In the genomic region with DNA sequence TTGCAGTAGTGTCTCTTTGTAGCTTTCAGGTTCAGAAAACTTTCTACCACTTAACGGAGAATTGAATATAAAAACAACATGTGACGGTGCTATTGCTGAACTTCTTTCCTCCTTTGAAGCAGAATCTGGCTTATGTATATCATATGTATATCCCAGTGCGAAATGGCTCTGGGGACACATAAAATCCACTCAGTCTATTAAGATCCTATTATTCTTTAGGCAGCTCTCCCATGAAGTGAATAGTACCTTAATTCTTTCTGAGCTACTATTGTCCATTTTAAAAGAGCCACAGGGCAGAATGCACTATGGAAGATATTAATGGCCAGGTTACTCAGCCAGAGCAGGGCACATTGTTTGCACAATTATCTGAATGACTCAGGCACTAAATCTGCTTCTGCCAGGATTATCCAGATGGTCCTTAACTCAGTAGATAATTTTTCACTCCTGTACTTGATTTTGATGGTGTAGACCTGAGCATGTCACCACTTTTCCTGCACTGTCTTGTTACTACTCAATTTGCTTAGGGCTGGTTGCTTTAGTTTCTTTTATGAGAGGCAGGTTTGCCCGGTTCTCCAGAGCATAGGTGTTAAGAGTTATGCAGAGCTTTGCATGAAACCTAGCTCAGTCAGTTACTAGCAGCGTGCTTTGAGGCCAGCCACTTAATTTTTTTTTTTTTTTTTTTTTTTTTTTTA, we compare ENCODE assay signal across 13 cellular contexts.
A peak's percentile ranks its signal among the peaks of the same experiment; 100 is the strongest.
DNase-seq lines count a peak whose midpoint lies in the region; ATAC-seq, FAIRE-seq and TF ChIP-seq lines count a peak whose summit lies in the region.
"Had no signal": no experiment of that assay in that cellular context is flagged by ENCODE, and none has a peak within 500 bp of the region (broad histone marks: within the 10 kb centered on the region; RNA-seq: fewer than 3 reads in every experiment).

No MANE protein-coding gene starts in this region.

- H3K27me3 Mint-ChIP-seq in T-helper 2 cell treated with Interferon-gamma antibody and Interleukin-4, amounts not matched to agents 5 μg/mL and 100 μg/mL, for 36 hours (ENCODE audit: low read depth), result peaks cover 24% of the 10 kb centered on the region

- no peak overlapping the region for H3K4me3 Mint-ChIP-seq in T-helper 2 cell treated with Interferon-gamma antibody and Interleukin-4, amounts not matched to agents 5 μg/mL and 100 μg/mL, for 36 hours
- H3K4me3 Mint-ChIP-seq: naive B cell had no signal

- H3K4me1 Mint-ChIP-seq in T-helper 2 cell treated with Interferon-gamma antibody and Interleukin-4, amounts not matched to agents 5 μg/mL and 100 μg/mL, for 36 hours (ENCODE audit: low read depth), result no peaks in the 10 kb centered on the region
- H3K4me1 Mint-ChIP-seq: naive B cell had no signal

- H3K27ac ChIP-seq in RWPE1, result peak overlapping the region; percentile 63
- H3K27ac ChIP-seq: C4-2B had no signal

- no peak for TF ChIP-seq CTCF in RWPE1 (conservative IDR thresholded peaks at IDR 0.05; ENCODE audit: low read depth)

- DNase-seq in DMS153 (lab: John Stamatoyannopoulos, UW) (peak; percentile 73), NCI-H2081 (lab: John Stamatoyannopoulos, UW) (peak; percentile 66 to 92), RWPE1 (ENCODE audit: low spot score) (peak; percentile 30), islet precursor cell (peak; percentile 59), AML-193 (lab: John Stamatoyannopoulos, UW) (no peak), RCC 7860 (ENCODE audit: low spot score) (no peak)
- no peak for DNase-seq in T-helper 2 cell treated with Interferon-gamma antibody and Interleukin-4, amounts not matched to agents 5 μg/mL and 100 μg/mL, for 36 hours (ENCODE audit: low spot score)
- DNase-seq: activated CD4-positive, alpha-beta T cell treated with anti-CD3 and anti-CD28 coated beads for 1 hour; activated T-cell treated with anti-CD3 and anti-CD28 coated beads, Interleukin-2, amount 50 U/mL, for 1 hour; naive B cell; right cardiac atrium had no signal

- CTCF ChIA-PET in RWPE1 (lab: Yijun Ruan, JAX), result interaction anchor here (0.6 kb wide), 1 partner anchor 12 kb away, joined by 3 read pairs; no protein-coding TSS in a partner anchor

- H3K27ac Mint-ChIP-seq in T-helper 2 cell treated with Interferon-gamma antibody and Interleukin-4, amounts not matched to agents 5 μg/mL and 100 μg/mL, for 36 hours, result no peak overlapping the region
- H3K27ac Mint-ChIP-seq: naive B cell had no signal

- H3K36me3 Mint-ChIP-seq in T-helper 2 cell treated with Interferon-gamma antibody and Interleukin-4, amounts not matched to agents 5 μg/mL and 100 μg/mL, for 36 hours (ENCODE audit: low read depth), result no peaks in the 10 kb centered on the region
- H3K36me3 Mint-ChIP-seq: naive B cell had no signal

- no peaks in the 10 kb centered on the region for H3K9me3 Mint-ChIP-seq in T-helper 2 cell treated with Interferon-gamma antibody and Interleukin-4, amounts not matched to agents 5 μg/mL and 100 μg/mL, for 36 hours

- ATAC-seq in GM21528 (IDR thresholded peaks at IDR 0.05; ENCODE audit: low FRiP score, unreplicated experiment), result no peak
- ATAC-seq: right cardiac atrium had no signal

- POLR2A ChIA-PET in RWPE1 (lab: Yijun Ruan, JAX; ENCODE audit: low non-redundant PET), result no interaction called here

- no peak for FAIRE-seq in RCC 7860 (lab: Jason Lieb, UNC)

Comparison
In these comparisons a context has a peak if more than half of its experiments do, and no peak if none do; other contexts are left out.
1. DNase-seq: peak in DMS153 (single experiment), NCI-H2081 (2 of 2), RWPE1 (single experiment) and islet precursor cell (single experiment); none in T-helper 2 cell treated with Interferon-gamma antibody and Interleukin-4, amounts not matched to agents 5 μg/mL and 100 μg/mL, for 36 hours (single experiment), AML-193 (0 of 2) and RCC 7860 (single experiment).